Comparison of ENCODE assay signal across 8 cellular contexts in the genomic region with DNA sequence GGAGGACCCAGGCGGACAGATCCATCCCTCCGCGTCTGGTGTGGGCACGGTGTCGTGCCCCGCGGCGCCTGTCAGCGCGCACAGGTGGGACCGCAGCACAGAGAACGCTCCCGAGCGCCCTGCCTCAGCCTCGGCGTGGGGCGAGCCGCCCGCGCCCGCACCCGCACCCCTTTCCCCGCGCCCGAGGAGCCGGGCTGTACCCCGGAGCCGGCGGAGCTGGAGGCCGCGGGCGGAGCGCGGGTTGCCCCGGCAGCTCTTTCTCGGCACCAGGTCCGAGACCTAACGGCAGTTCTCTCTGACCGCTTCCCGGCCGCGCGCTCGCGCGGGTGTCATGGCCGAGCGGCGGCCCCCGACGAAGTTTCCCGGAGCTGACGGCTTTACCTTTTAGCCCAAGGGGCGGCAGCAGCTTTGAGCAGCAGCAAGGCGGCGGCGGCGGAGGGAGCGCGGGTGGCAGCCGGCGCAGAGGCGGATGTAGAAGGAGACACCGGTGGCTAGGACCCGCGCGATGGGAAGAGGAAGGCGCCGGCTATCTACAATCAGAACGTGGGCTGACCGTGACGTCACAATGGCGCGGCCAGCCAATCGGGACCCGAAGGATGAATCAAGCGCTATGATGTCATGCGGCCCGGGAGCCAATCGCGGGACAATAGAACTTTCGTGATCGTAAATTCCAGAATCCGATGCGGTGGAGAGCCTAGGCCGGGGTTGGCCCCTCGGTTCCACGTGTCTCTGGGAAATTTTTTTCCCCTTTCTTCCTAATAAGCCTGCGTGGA. TPM values are rescaled to one million over a fixed set of nuclear protein-coding genes. Genes with fewer than 3 reads are reported as not detected.
DNase-seq lines count a peak whose midpoint lies in the region; ATAC-seq and TF ChIP-seq lines count a peak whose summit lies in the region.

A gene with protein sequence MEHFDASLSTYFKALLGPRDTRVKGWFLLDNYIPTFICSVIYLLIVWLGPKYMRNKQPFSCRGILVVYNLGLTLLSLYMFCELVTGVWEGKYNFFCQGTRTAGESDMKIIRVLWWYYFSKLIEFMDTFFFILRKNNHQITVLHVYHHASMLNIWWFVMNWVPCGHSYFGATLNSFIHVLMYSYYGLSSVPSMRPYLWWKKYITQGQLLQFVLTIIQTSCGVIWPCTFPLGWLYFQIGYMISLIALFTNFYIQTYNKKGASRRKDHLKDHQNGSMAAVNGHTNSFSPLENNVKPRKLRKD (minus strand): TSS at position 515 of the 773 bp plus-strand sequence. CDS start 53,251 bp downstream, outside the sequence.

- no peak for TF ChIP-seq CTCF in upper lobe of right lung (IDR thresholded peaks at IDR 0.05)

- intact Hi-C loops in cardiac septum (cut with DNase I), result loop anchor here (1.0 to 5.0 kb wide), 3 partner anchors 11 to 176 kb away; no protein-coding TSS in a partner anchor
- intact Hi-C loops in posterior vena cava (cut with DNase I), result no loop called here
- intact Hi-C loops in upper lobe of right lung (cut with DNase I), result no loop called here

- H3K9ac ChIP-seq in adipocyte (ENCODE audit: low read length), result peak within 1 kb of the TSS; percentile 90

- peak; percentile 83 for DNase-seq in NCI-H1417 treated with DMSO at 0.1 percent for 48 hours (lab: John Stamatoyannopoulos, UW)
- DNase-seq in T follicular helper cell (ENCODE audit: low read depth), result peak; percentile 96
- peak; percentile 100 for DNase-seq in adipocyte (ENCODE audit: low read depth)
- DNase-seq in cardiac septum (ENCODE audit: low spot score), result peak; percentile 99
- DNase-seq in posterior vena cava (ENCODE audit: low spot score), result peak; percentile 100
- DNase-seq in upper lobe of right lung, result peak; percentile 98

- peak; percentile 80 for ATAC-seq in HG02759 (IDR thresholded peaks at IDR 0.05; ENCODE audit: unreplicated experiment)
- ATAC-seq in upper lobe of right lung, result peak; percentile 92

- H3K36me3 ChIP-seq in adipocyte (ENCODE audit: control insufficient read depth, insufficient read depth, low read length, severe bottlenecking) (peaks cover 23% of the 10 kb centered on the region), upper lobe of right lung (no peaks in the 10 kb centered on the region)

- H3K9me3 ChIP-seq in adipocyte (ENCODE audit: control insufficient read depth, low read length), result no peaks in the 10 kb centered on the region
- no peaks in the 10 kb centered on the region for H3K9me3 ChIP-seq in upper lobe of right lung

- H3K27me3 ChIP-seq in adipocyte (replicated peaks; ENCODE audit: control insufficient read depth, insufficient read depth, low read length) (no peaks in the 10 kb centered on the region), upper lobe of right lung (no peaks in the 10 kb centered on the region)

- H3K27ac ChIP-seq in upper lobe of right lung, result peak within 1 kb of the TSS; percentile 94

- H3K4me3 ChIP-seq in adipocyte (ENCODE audit: low read length), result peak within 1 kb of the TSS; percentile 81
- peak within 1 kb of the TSS; percentile 96 for H3K4me3 ChIP-seq in upper lobe of right lung

- TF ChIP-seq POLR2A in GM10847 (IDR thresholded peaks at IDR 0.05; ENCODE audit: extremely low read depth, insufficient read length), result peak; percentile 45

- peaks cover 46% of the 10 kb centered on the region for H3K4me1 ChIP-seq in adipocyte (ENCODE audit: control insufficient read depth, insufficient read depth, low read length)
- H3K4me1 ChIP-seq in upper lobe of right lung, result peaks cover 9% of the 10 kb centered on the region

RNA-seq across cellular contexts. Expression of the gene that starts here (rescaled TPM):
- total RNA-seq in cardiac septum (37.6 TPM), posterior vena cava (10 to 100 TPM; 52.2 to 54.0 TPM), upper lobe of right lung (80.4 TPM)

Comparison
In these comparisons a context has a peak if more than half of its experiments do, and no peak if none do; other contexts are left out.
1. Peak in every context shown above with its lines: DNase-seq, ATAC-seq, H3K4me3 ChIP-seq and H3K27ac ChIP-seq.